ENCODE assay signal across 11 cellular contexts in genomic region chr5:139903450-139903804, GRCh38.
DNase-seq lines count a peak whose midpoint lies in the region; ATAC-seq and TF ChIP-seq lines count a peak whose summit lies in the region.
"Had no signal": no experiment of that assay in that cellular context is flagged by ENCODE, and none has a peak within 500 bp of the region (broad histone marks: within the 10 kb centered on the region; RNA-seq: fewer than 3 reads in every experiment).

No MANE protein-coding gene starts in this region.

- no peaks in the 10 kb centered on the region for H3K36me3 ChIP-seq in naive thymus-derived CD4-positive, alpha-beta T cell (ENCODE audit: control insufficient read depth in 2 of 3, insufficient read depth in 3 of 3, low read length in 3 of 3)
- no peaks in the 10 kb centered on the region for H3K36me3 ChIP-seq in thoracic aorta

- DNase-seq in activated T-cell treated with anti-CD3 and anti-CD28 coated beads, Interleukin-2, amount 50 U/mL, for 24 hours, result peak; percentile 36
- DNase-seq in activated T-cell treated with anti-CD3 and anti-CD28 coated beads for 4 hours (no peak), dorsolateral prefrontal cortex (peak in 2 of 10 donors; percentile 26 to 40), thoracic aorta (ENCODE audit: low spot score) (no peak), NCI-H510A treated with DMSO at 0.1 percent for 48 hours (lab: John Stamatoyannopoulos, UW) (no peak), SKM-1 treated with dmso at 0.1 percent for 144 hours (lab: John Stamatoyannopoulos, UW; ENCODE audit: unreplicated experiment) (no peak)
- DNase-seq in naive thymus-derived CD4-positive, alpha-beta T cell, result no peak
- DNase-seq: left colon had no signal

- H3K4me1 ChIP-seq in naive thymus-derived CD4-positive, alpha-beta T cell (ENCODE audit: control insufficient read depth in 2 of 2, insufficient read depth in 2 of 2, low read length in 2 of 2), result no peaks in the 10 kb centered on the region
- peaks cover 7 to 22% of the 10 kb centered on the region in 2 donors for H3K4me1 ChIP-seq in thoracic aorta (ENCODE audit: control insufficient read depth in 1 of 2, low read depth in 2 of 2)

- intact Hi-C loops in dorsolateral prefrontal cortex (cut with DNase I), result loop anchor here in 1 of 2 donors (5.0 kb wide), 1 partner anchor 36 kb away; no protein-coding TSS in a partner anchor
- intact Hi-C loops in naive thymus-derived CD4-positive, alpha-beta T cell (cut with micrococcal nuclease), result no loop called here

- no peaks in the 10 kb centered on the region for H3K36me3 Mint-ChIP-seq in activated T-cell treated with anti-CD3 and anti-CD28 coated beads, Interleukin-2, amount 50 U/mL, for 24 hours (ENCODE audit: low read depth)
- no peaks in the 10 kb centered on the region for H3K36me3 Mint-ChIP-seq in naive thymus-derived CD4-positive, alpha-beta T cell

- no peak for ATAC-seq in naive thymus-derived CD4-positive, alpha-beta T cell
- peak; percentile 14 for ATAC-seq in thoracic aorta (ENCODE audit: insufficient number of reproducible peaks, low FRiP score, low read depth)
- ATAC-seq in HG03521 (IDR thresholded peaks at IDR 0.05; ENCODE audit: unreplicated experiment), result no peak
- ATAC-seq: left colon had no signal

- H3K4me1 Mint-ChIP-seq in activated T-cell treated with anti-CD3 and anti-CD28 coated beads, Interleukin-2, amount 50 U/mL, for 24 hours (ENCODE audit: low read depth), result peaks cover 5% of the 10 kb centered on the region
- H3K4me1 Mint-ChIP-seq in naive thymus-derived CD4-positive, alpha-beta T cell, result peaks cover 0 to 7% (median 5%) of the 10 kb centered on the region in 7 donors

- CTCF ChIA-PET in naive thymus-derived CD4-positive, alpha-beta T cell (lab: Charles Lee), result no interaction called here

- H3K9me3 ChIP-seq in naive thymus-derived CD4-positive, alpha-beta T cell (ENCODE audit: control insufficient read depth in 2 of 3, low read length in 3 of 3), result no peaks in the 10 kb centered on the region
- H3K9me3 ChIP-seq in thoracic aorta, result no peaks in the 10 kb centered on the region

- POLR2A ChIA-PET in naive thymus-derived CD4-positive, alpha-beta T cell (lab: Charles Lee), result no interaction called here

- TF ChIP-seq CTCF in dorsolateral prefrontal cortex (IDR thresholded peaks at IDR 0.05 in 54 of 56, conservative IDR thresholded peaks at IDR 0.05 in 2 of 56; ENCODE audit: low read depth in 1 of 56, partially characterized antibody in 56 of 56) (peak in 1 of 56 donors; percentile 2), thoracic aorta (IDR thresholded peaks at IDR 0.05) (no peak)

- peak overlapping the region; percentile 47 to 85 (median 71) for H3K4me3 ChIP-seq in dorsolateral prefrontal cortex
- H3K4me3 ChIP-seq in naive thymus-derived CD4-positive, alpha-beta T cell (ENCODE audit: low read length), result no peak overlapping the region
- H3K4me3 ChIP-seq in thoracic aorta, result peak overlapping the region; percentile 71

- H3K27me3 ChIP-seq in dorsolateral prefrontal cortex (no peaks in the 10 kb centered on the region), thoracic aorta (replicated peaks; ENCODE audit: insufficient read depth) (no peaks in the 10 kb centered on the region)
- H3K27me3 ChIP-seq in naive thymus-derived CD4-positive, alpha-beta T cell (ENCODE audit: control insufficient read depth in 2 of 2, insufficient read depth in 2 of 2, low read length in 2 of 2), result peaks cover 0 to 4% of the 10 kb centered on the region in 2 donors

- H3K27me3 Mint-ChIP-seq in activated T-cell treated with anti-CD3 and anti-CD28 coated beads, Interleukin-2, amount 50 U/mL, for 24 hours, result peaks cover 37% of the 10 kb centered on the region
- peaks cover 29 to 35% (median 31%) of the 10 kb centered on the region in 5 donors for H3K27me3 Mint-ChIP-seq in naive thymus-derived CD4-positive, alpha-beta T cell

- no peaks in the 10 kb centered on the region for H3K9me3 Mint-ChIP-seq in activated T-cell treated with anti-CD3 and anti-CD28 coated beads, Interleukin-2, amount 50 U/mL, for 24 hours
- no peaks in the 10 kb centered on the region for H3K9me3 Mint-ChIP-seq in naive thymus-derived CD4-positive, alpha-beta T cell

- H3K27ac ChIP-seq in dorsolateral prefrontal cortex, result peak overlapping the region in 42 of 59 donors; percentile 7 to 89 (median 75)
- no peak overlapping the region for H3K27ac ChIP-seq in naive thymus-derived CD4-positive, alpha-beta T cell (ENCODE audit: low read depth, low read length)
- H3K27ac ChIP-seq in thoracic aorta, result no peak overlapping the region
- H3K27ac ChIP-seq: HL-60, SK-N-MC had no signal

- peak overlapping the region; percentile 18 for H3K4me3 Mint-ChIP-seq in activated T-cell treated with anti-CD3 and anti-CD28 coated beads, Interleukin-2, amount 50 U/mL, for 24 hours
- peak overlapping the region in 8 of 10 donors; percentile 39 to 74 (median 64) for H3K4me3 Mint-ChIP-seq in naive thymus-derived CD4-positive, alpha-beta T cell

- H3K27ac Mint-ChIP-seq in activated T-cell treated with anti-CD3 and anti-CD28 coated beads, Interleukin-2, amount 50 U/mL, for 24 hours, result no peak overlapping the region
- no peak overlapping the region for H3K27ac Mint-ChIP-seq in naive thymus-derived CD4-positive, alpha-beta T cell

Comparison
In these comparisons a context has a peak if more than half of its experiments do, and no peak if none do; other contexts are left out.
1. H3K27ac ChIP-seq: peak in dorsolateral prefrontal cortex (42 of 59); none in naive thymus-derived CD4-positive, alpha-beta T cell (single experiment) and thoracic aorta (0 of 2).